ENCODE assay signal across 8 cellular contexts in the genomic region with DNA sequence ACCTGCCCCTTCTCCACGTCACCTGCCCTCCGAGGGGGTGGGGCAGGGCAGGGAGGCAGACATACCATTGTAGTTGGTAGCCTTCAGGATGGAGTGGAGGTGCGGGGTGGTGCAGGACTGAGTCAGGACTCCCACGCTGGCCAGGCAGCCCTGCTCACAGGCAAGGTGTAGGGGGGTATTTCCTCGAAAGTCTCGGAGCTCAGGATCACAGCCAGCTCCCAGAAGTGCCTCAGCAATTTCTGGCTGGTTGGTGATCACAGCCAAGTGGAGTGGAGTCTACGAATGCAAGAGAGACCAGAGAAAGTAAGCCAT. TPM values are rescaled to one million over a fixed set of nuclear protein-coding genes. Genes with fewer than 3 reads are reported as not detected.
DNase-seq lines count a peak whose midpoint lies in the region; ATAC-seq and TF ChIP-seq lines count a peak whose summit lies in the region.

No MANE protein-coding gene starts in this region.

- H3K27ac ChIP-seq in GM23338 (ENCODE audit: low read depth) (no peak overlapping the region), neural progenitor cell (no peak overlapping the region)

- H3K36me3 ChIP-seq in GM23338 (ENCODE audit: insufficient read depth) (peaks cover 32% of the 10 kb centered on the region; the same call in 1 of the 2 replicates), neural progenitor cell (no peaks in the 10 kb centered on the region)

- peaks cover 25% of the 10 kb centered on the region for H3K4me1 ChIP-seq in GM23338 (ENCODE audit: insufficient read depth)
- peaks cover 7% of the 10 kb centered on the region for H3K4me1 ChIP-seq in neural progenitor cell

- H3K9ac ChIP-seq in neural progenitor cell: no peak overlapping the region

- H3K4me3 ChIP-seq in GM23338 (peak overlapping the region; percentile 96), epithelial cell of esophagus (ENCODE audit: low read length) (peak overlapping the region; percentile 71), neural progenitor cell (peak overlapping the region; percentile 95)

- intact Hi-C loops in activated CD4-positive, alpha-beta memory T cell treated with anti-CD3 and anti-CD28 coated beads for 36 hours (cut with micrococcal nuclease): loop anchor here (10.0 kb wide), 1 partner anchor 868 kb away; a partner anchor contains a TSS

- H3K4me2 ChIP-seq in GM23338: peak overlapping the region; percentile 99
- H3K4me2 ChIP-seq in neural progenitor cell: peak overlapping the region; percentile 86

- H3K79me2 ChIP-seq in GM23338 (replicated peaks; ENCODE audit: insufficient read depth) (peaks cover 12% of the 10 kb centered on the region), neural progenitor cell (ENCODE audit: low read depth) (peaks cover 12% of the 10 kb centered on the region)

- H3K36me3 Mint-ChIP-seq in GM23338 (ENCODE audit: low read depth): peaks cover 48% of the 10 kb centered on the region
- peaks cover 49% of the 10 kb centered on the region for H3K36me3 Mint-ChIP-seq in activated CD4-positive, alpha-beta memory T cell treated with anti-CD3 and anti-CD28 coated beads for 36 hours
- peaks cover 9% of the 10 kb centered on the region for H3K36me3 Mint-ChIP-seq in neural progenitor cell

- H3K27me3 Mint-ChIP-seq in GM23338 (ENCODE audit: insufficient read depth, low read depth, poor library complexity) (peaks cover 18% of the 10 kb centered on the region), neural progenitor cell (ENCODE audit: insufficient read depth, low read depth) (peaks cover 5% of the 10 kb centered on the region)
- H3K27me3 Mint-ChIP-seq in activated CD4-positive, alpha-beta memory T cell treated with anti-CD3 and anti-CD28 coated beads for 36 hours: no peaks in the 10 kb centered on the region

- no peaks in the 10 kb centered on the region for H3K9me3 ChIP-seq in neural progenitor cell (ENCODE audit: low read depth)

- peaks cover 52% of the 10 kb centered on the region for H3K4me1 Mint-ChIP-seq in GM23338
- peaks cover 55% of the 10 kb centered on the region for H3K4me1 Mint-ChIP-seq in activated CD4-positive, alpha-beta memory T cell treated with anti-CD3 and anti-CD28 coated beads for 36 hours (ENCODE audit: low read depth)
- peaks cover 27% of the 10 kb centered on the region for H3K4me1 Mint-ChIP-seq in neural progenitor cell

- H3F3A ChIP-seq in GM23338 (replicated peaks; ENCODE audit: low read depth): peaks cover 20% of the 10 kb centered on the region; the same call in 1 of the 2 replicates
- H3F3A ChIP-seq in neural progenitor cell (ENCODE audit: low read depth): peaks cover 25% of the 10 kb centered on the region

- ATAC-seq in GM23338 (no peak), HG03442 (IDR thresholded peaks at IDR 0.05; ENCODE audit: unreplicated experiment) (no peak), HG03108 (IDR thresholded peaks at IDR 0.05; ENCODE audit: unreplicated experiment) (no peak)

- H3K4me3 Mint-ChIP-seq in GM23338: peak overlapping the region; percentile 77
- H3K4me3 Mint-ChIP-seq in activated CD4-positive, alpha-beta memory T cell treated with anti-CD3 and anti-CD28 coated beads for 36 hours: peak overlapping the region; percentile 98
- H3K4me3 Mint-ChIP-seq in neural progenitor cell: peak overlapping the region; percentile 84

- no peaks in the 10 kb centered on the region for H3K9me2 ChIP-seq in GM23338 (ENCODE audit: insufficient read depth)

- POLR2A ChIA-PET in activated CD4-positive, alpha-beta memory T cell treated with anti-CD3 and anti-CD28 coated beads for 36 hours (lab: Charles Lee): interaction anchor here (0.6 to 10.6 kb wide), 20 partner anchors 9 to 423 kb away, joined by 3 to 181 read pairs (median 20); a partner anchor contains a TSS

- H3K9me3 Mint-ChIP-seq in GM23338 (no peaks in the 10 kb centered on the region), neural progenitor cell (no peaks in the 10 kb centered on the region)
- no peaks in the 10 kb centered on the region for H3K9me3 Mint-ChIP-seq in activated CD4-positive, alpha-beta memory T cell treated with anti-CD3 and anti-CD28 coated beads for 36 hours

- H3K27ac Mint-ChIP-seq in GM23338 (peak overlapping the region; percentile 80), neural progenitor cell (no peak overlapping the region)
- peak overlapping the region; percentile 99 for H3K27ac Mint-ChIP-seq in activated CD4-positive, alpha-beta memory T cell treated with anti-CD3 and anti-CD28 coated beads for 36 hours

- no peaks in the 10 kb centered on the region for H3K27me3 ChIP-seq in GM23338 (ENCODE audit: insufficient read depth)
- H3K27me3 ChIP-seq in neural progenitor cell: no peaks in the 10 kb centered on the region

- TF ChIP-seq CTCF in GM23338 (conservative IDR thresholded peaks at IDR 0.05; ENCODE audit: low read depth in 2 of 2): no peak
- TF ChIP-seq CTCF in epithelial cell of esophagus (IDR thresholded peaks at IDR 0.05; ENCODE audit: insufficient read depth, low read depth, low read length, missing control alignments): no peak
- TF ChIP-seq CTCF in neural progenitor cell (IDR thresholded peaks at IDR 0.05): no peak

- H4K20me1 ChIP-seq in GM23338 (replicated peaks; ENCODE audit: insufficient read depth) (no peaks in the 10 kb centered on the region), neural progenitor cell (ENCODE audit: low read depth) (peaks cover 15% of the 10 kb centered on the region)

- CTCF ChIA-PET in activated CD4-positive, alpha-beta memory T cell treated with anti-CD3 and anti-CD28 coated beads for 36 hours (lab: Charles Lee): interaction anchor here (1.0 to 5.2 kb wide), 8 partner anchors 11 to 280 kb away, joined by 3 to 33 read pairs (median 9); a partner anchor contains a TSS

- H2AFZ ChIP-seq in GM23338 (no peak overlapping the region), neural progenitor cell (replicated peaks) (no peak overlapping the region)

- DNase-seq in GM23338 (ENCODE audit: low spot score) (no peak), epithelial cell of esophagus (ENCODE audit: low read depth) (peak; percentile 65), neural progenitor cell (ENCODE audit: low spot score) (no peak), NCI-H2029 treated with DMSO at 0.1 percent for 48 hours (lab: John Stamatoyannopoulos, UW) (no peak), NCI-H1694 treated with DMSO at 0.1 percent for 48 hours (lab: John Stamatoyannopoulos, UW) (no peak)
- peak; percentile 68 for DNase-seq in activated CD4-positive, alpha-beta memory T cell treated with anti-CD3 and anti-CD28 coated beads for 36 hours

TF ChIP-seq in GM23338, 12 proteins besides CTCF, POLR2A, EP300 and RAD21 (continues in another document):
- TF ChIP-seq JUNB (IDR thresholded peaks at IDR 0.05; ENCODE audit: unreplicated experiment) (no peak), EZH2 (IDR thresholded peaks at IDR 0.05; ENCODE audit: low read depth, unreplicated experiment) (no peak), CREB1 (CRISPR knock-in tag; IDR thresholded peaks at IDR 0.05; ENCODE audit: low read depth) (no peak), STAT1 (IDR thresholded peaks at IDR 0.05; ENCODE audit: unreplicated experiment) (no peak), EZH2phosphoT487 (IDR thresholded peaks at IDR 0.05; ENCODE audit: unreplicated experiment) (no peak)
- TF ChIP-seq, protein P1, sequence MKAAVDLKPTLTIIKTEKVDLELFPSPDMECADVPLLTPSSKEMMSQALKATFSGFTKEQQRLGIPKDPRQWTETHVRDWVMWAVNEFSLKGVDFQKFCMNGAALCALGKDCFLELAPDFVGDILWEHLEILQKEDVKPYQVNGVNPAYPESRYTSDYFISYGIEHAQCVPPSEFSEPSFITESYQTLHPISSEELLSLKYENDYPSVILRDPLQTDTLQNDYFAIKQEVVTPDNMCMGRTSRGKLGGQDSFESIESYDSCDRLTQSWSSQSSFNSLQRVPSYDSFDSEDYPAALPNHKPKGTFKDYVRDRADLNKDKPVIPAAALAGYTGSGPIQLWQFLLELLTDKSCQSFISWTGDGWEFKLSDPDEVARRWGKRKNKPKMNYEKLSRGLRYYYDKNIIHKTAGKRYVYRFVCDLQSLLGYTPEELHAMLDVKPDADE (IDR thresholded peaks at IDR 0.05): no peak

RNA-seq across cellular contexts. Expression of a gene that starts 1.5 kb away (rescaled TPM):
- total RNA-seq in GM23338 (2014; rRNA removed; shearing (Covaris generic)): 25.7 and 41.3 TPM in 2 replicates
- polyA plus RNA-seq in GM23338 (2016; fragmentation: Nextera tagmentation; extraction: Ambion mirVana): 33.4 and 33.7 TPM in 2 replicates
- 100 to 1,000 TPM; 390 to 393 TPM for total RNA-seq in activated CD4-positive, alpha-beta memory T cell treated with anti-CD3 and anti-CD28 coated beads for 36 hours
- 26.4 and 31.6 TPM in 2 replicates for total RNA-seq in neural progenitor cell (ENCODE audit: low replicate concordance)

Comparison
In these comparisons a context has a peak if more than half of its experiments do, and no peak if none do; other contexts are left out.
1. DNase-seq: peak in activated CD4-positive, alpha-beta memory T cell treated with anti-CD3 and anti-CD28 coated beads for 36 hours (single experiment) and epithelial cell of esophagus (single experiment); none in GM23338 (single experiment), neural progenitor cell (single experiment), NCI-H2029 treated with DMSO at 0.1 percent for 48 hours (single experiment) and NCI-H1694 treated with DMSO at 0.1 percent for 48 hours (single experiment).
2. Peak in every context shown above with its lines, with median percentiles within 50 percentile points of each other: H3K4me3 ChIP-seq and H3K4me3 Mint-ChIP-seq.